8 cellular contexts compared by ENCODE assay signal in genomic region chr15:34039506-34040123, GRCh38. TPM values are rescaled to one million over a fixed set of nuclear protein-coding genes. Genes with fewer than 3 reads are reported as not detected.
A peak's percentile ranks its signal among the peaks of the same experiment; 100 is the strongest.
DNase-seq lines count a peak whose midpoint lies in the region; ATAC-seq and TF ChIP-seq lines count a peak whose summit lies in the region.

No MANE protein-coding gene starts in this region.

- H3K27me3 ChIP-seq in DOHH2 (ENCODE audit: control insufficient read depth, low read length) (no peaks in the 10 kb centered on the region), GM23248 (replicated peaks; ENCODE audit: insufficient read depth) (no peaks in the 10 kb centered on the region), Panc1 (ENCODE audit: control insufficient read depth, insufficient read depth, low read length) (no peaks in the 10 kb centered on the region), mammary epithelial cell (ENCODE audit: insufficient read depth, low read length) (no peaks in the 10 kb centered on the region), mucosa of stomach (ENCODE audit: control insufficient read depth, insufficient read depth, low read length) (no peaks in the 10 kb centered on the region), testis (no peaks in the 10 kb centered on the region)

- H2AFZ ChIP-seq in GM23248 = peak overlapping the region; percentile 67
- H2AFZ ChIP-seq in mammary epithelial cell (ENCODE audit: low read depth, low read length) = peak overlapping the region; percentile 98

- ATAC-seq in Panc1 = no peak
- no peak for ATAC-seq in HG02884 (IDR thresholded peaks at IDR 0.05; ENCODE audit: unreplicated experiment)

- H3F3A ChIP-seq in DOHH2 (ENCODE audit: control insufficient read depth, insufficient read depth) (peaks cover 5% of the 10 kb centered on the region; the same call in 1 of the 2 replicates), GM23248 (ENCODE audit: insufficient read depth) (peaks cover 5% of the 10 kb centered on the region)

- in situ Hi-C loops in GM23248 (cut with MboI) = no loop called here
- in situ Hi-C loops in Panc1 (cut with HindIII; ENCODE audit: low pct_unique_long_range_greater_than_20kb, low sequenced_read_pairs) = no loop called here
- in situ Hi-C loops in mammary epithelial cell (cut with MboI; ENCODE audit: low sequenced_read_pairs in 2 of 2) = loop anchor here in 1 of 2 donors (10.0 kb wide), 1 partner anchor 65 kb away; the partner anchor contains the start of genes EMC7 and PGBD4

- no peak overlapping the region for H3K27ac ChIP-seq in DOHH2 (ENCODE audit: low read depth, low read length)
- H3K27ac ChIP-seq in GM23248 = peak overlapping the region; percentile 81
- H3K27ac ChIP-seq in Panc1 (ENCODE audit: low read length) = peak overlapping the region; percentile 85
- peak overlapping the region; percentile 62 for H3K27ac ChIP-seq in mammary epithelial cell (ENCODE audit: insufficient read depth, low read depth, low read length)
- peak overlapping the region; percentile 10 to 98 for H3K27ac ChIP-seq in testis

- H3K4me3 ChIP-seq in DOHH2 (ENCODE audit: low read length) (peak overlapping the region; percentile 89), GM23248 (peak overlapping the region; percentile 99), Panc1 (ENCODE audit: low read depth in 2 of 2, low read length in 2 of 2) (peak overlapping the region; percentile 86 to 90), mammary epithelial cell (replicated peaks in 1 of 3; ENCODE audit: insufficient read depth in 1 of 3, low read depth in 2 of 3, low read length in 3 of 3) (peak overlapping the region; percentile 60 to 98 (median 97)), mucosa of stomach (ENCODE audit: low read length) (peak overlapping the region; percentile 44), testis (peak overlapping the region; percentile 81 to 83)

- BruUV-seq in Panc1 (replicated peaks; lab: Mats Ljungman, UMichigan) = TSS peak; percentile 90
- TSS peak; percentile 47 for BruUV-seq in mammary epithelial cell (replicated peaks; lab: Mats Ljungman, UMichigan)

- peaks cover 14% of the 10 kb centered on the region for H3K4me1 ChIP-seq in DOHH2 (ENCODE audit: control insufficient read depth, low read length)
- peaks cover 16% of the 10 kb centered on the region; the same call in 1 of the 2 replicates for H3K4me1 ChIP-seq in GM23248 (ENCODE audit: insufficient read depth)
- H3K4me1 ChIP-seq in Panc1 (ENCODE audit: control insufficient read depth, insufficient read depth, low read length) = peaks cover 15% of the 10 kb centered on the region
- peaks cover 6% of the 10 kb centered on the region for H3K4me1 ChIP-seq in mammary epithelial cell (ENCODE audit: insufficient read depth, low read length)
- H3K4me1 ChIP-seq in mucosa of stomach (ENCODE audit: control insufficient read depth, insufficient read depth, low read length) = no peaks in the 10 kb centered on the region
- H3K4me1 ChIP-seq in testis = peaks cover 4% of the 10 kb centered on the region

- no peaks in the 10 kb centered on the region for H3K36me3 ChIP-seq in DOHH2 (ENCODE audit: control insufficient read depth, low read length)
- no peaks in the 10 kb centered on the region for H3K36me3 ChIP-seq in GM23248 (ENCODE audit: low read depth)
- no peaks in the 10 kb centered on the region for H3K36me3 ChIP-seq in Panc1 (ENCODE audit: control insufficient read depth, insufficient read depth, low read length)
- H3K36me3 ChIP-seq in mammary epithelial cell (ENCODE audit: insufficient read depth, low read length) = no peaks in the 10 kb centered on the region
- H3K36me3 ChIP-seq in mucosa of stomach (ENCODE audit: control insufficient read depth, insufficient read depth, low read length) = no peaks in the 10 kb centered on the region
- no peaks in the 10 kb centered on the region for H3K36me3 ChIP-seq in testis (ENCODE audit: low read depth, missing control alignments)

- H3K9me3 ChIP-seq in DOHH2 (ENCODE audit: control insufficient read depth, insufficient read depth, low read length) = no peaks in the 10 kb centered on the region
- H3K9me3 ChIP-seq in GM23248 (ENCODE audit: low read depth) = no peaks in the 10 kb centered on the region
- no peaks in the 10 kb centered on the region for H3K9me3 ChIP-seq in Panc1 (ENCODE audit: control insufficient read depth, insufficient read depth, low read depth, low read length)
- H3K9me3 ChIP-seq in mammary epithelial cell (replicated peaks; ENCODE audit: insufficient read depth, low read length) = no peaks in the 10 kb centered on the region
- no peaks in the 10 kb centered on the region for H3K9me3 ChIP-seq in mucosa of stomach (ENCODE audit: control insufficient read depth, low read length)
- no peaks in the 10 kb centered on the region for H3K9me3 ChIP-seq in testis

- CTCF ChIA-PET in Panc1 (lab: Charles Lee) (interaction anchor here (0.5 kb wide), 1 partner anchor 389 kb away, joined by 10 read pairs; no protein-coding TSS in a partner anchor), mammary epithelial cell (lab: Charles Lee; ENCODE audit: low non-redundant PET) (no interaction called here)

- DNase-seq in GM23248 = peak; percentile 71
- no peak for DNase-seq in Panc1 (ENCODE audit: low read depth, low spot score)
- peak; percentile 28 for DNase-seq in mammary epithelial cell
- no peak for DNase-seq in testis
- DNase-seq in effector CD8-positive, alpha-beta T cell (lab: John Stamatoyannopoulos, UW) = no peak

- intact Hi-C loops in Panc1 (cut with micrococcal nuclease; ENCODE audit: unreplicated experiment) = no loop called here
- intact Hi-C loops in mammary epithelial cell (cut with micrococcal nuclease) = no loop called here
- intact Hi-C loops in testis (cut with DNase I; ENCODE audit: low total_unique reads) = no loop called here

- H3K79me2 ChIP-seq in DOHH2 (ENCODE audit: control insufficient read depth, low read length) (peaks cover 28% of the 10 kb centered on the region), GM23248 (ENCODE audit: insufficient read depth) (peaks cover 36% of the 10 kb centered on the region), mammary epithelial cell (ENCODE audit: insufficient read depth, low read length) (peaks cover 29% of the 10 kb centered on the region)

- TF ChIP-seq POLR2A in testis (IDR thresholded peaks at IDR 0.05) = no peak

- peak overlapping the region; percentile 92 for H3K9ac ChIP-seq in GM23248
- H3K9ac ChIP-seq in mammary epithelial cell (ENCODE audit: insufficient read depth, low read length) = peak overlapping the region; percentile 36
- peak overlapping the region; percentile 63 for H3K9ac ChIP-seq in mucosa of stomach (ENCODE audit: low read length)

- dilution Hi-C loops in mammary epithelial cell (cut with HindIII; ENCODE audit: low sequenced_read_pairs) = no loop called here

- TF ChIP-seq CTCF in DOHH2 (IDR thresholded peaks at IDR 0.05; ENCODE audit: low read depth, low read length, poor library complexity, severe bottlenecking) = no peak
- no peak for TF ChIP-seq CTCF in Panc1 (IDR thresholded peaks at IDR 0.05)
- no peak for TF ChIP-seq CTCF in mammary epithelial cell (conservative IDR thresholded peaks at IDR 0.05 in 1 of 2, IDR thresholded peaks at IDR 0.05 in 1 of 2; ENCODE audit: extremely low read depth in 1 of 2, insufficient read depth in 1 of 2, low read depth in 1 of 2, low read length in 2 of 2)
- no peak for TF ChIP-seq CTCF in testis (IDR thresholded peaks at IDR 0.05)

- POLR2A ChIA-PET in Panc1 (lab: Charles Lee) = interaction anchor here (0.6 kb wide), 2 partner anchors 39 to 106 kb away, joined by 4 to 8 read pairs; no protein-coding TSS in a partner anchor

- H3K4me2 ChIP-seq in DOHH2 (ENCODE audit: low read length) (peak overlapping the region; percentile 67), GM23248 (ENCODE audit: unreplicated experiment) (peak overlapping the region; percentile 85), mammary epithelial cell (ENCODE audit: insufficient read depth, low read depth, low read length) (peak overlapping the region; percentile 90)

- WGBS in GM23248 (ENCODE audit: low coverage in 1 of 2, low lambda C conversion rate in 2 of 2, missing lambda C conversion rate in 2 of 2), 2 experiments = 11 to 12% methylated on average over 7 of the region's 7 CpGs
- WGBS in mammary epithelial cell (ENCODE audit: low coverage, missing lambda C conversion rate) = 7% methylated on average over 7 of the region's 7 CpGs
- 5 to 8% methylated on average over 7 of the region's 7 CpGs for WGBS in testis, 2 donors

- no peaks in the 10 kb centered on the region for H3K9me2 ChIP-seq in DOHH2 (replicated peaks; ENCODE audit: control insufficient read depth, low read length)
- no peaks in the 10 kb centered on the region for H3K9me2 ChIP-seq in GM23248 (ENCODE audit: insufficient read depth)

- no peaks in the 10 kb centered on the region for H4K20me1 ChIP-seq in DOHH2 (ENCODE audit: control insufficient read depth, insufficient read depth, low read depth, low read length)
- no peaks in the 10 kb centered on the region for H4K20me1 ChIP-seq in GM23248 (ENCODE audit: insufficient read depth)
- H4K20me1 ChIP-seq in mammary epithelial cell (ENCODE audit: insufficient read depth, low read length) = no peaks in the 10 kb centered on the region

RNA-seq across cellular contexts. Expression of gene AVEN, which starts 0.6 kb away (rescaled TPM):
- total RNA-seq in GM23248 (2014; rRNA removed; shearing (Covaris generic)) = 27.0 and 34.3 TPM in 2 replicates
- polyA plus RNA-seq in GM23248 (2016; fragmentation: Nextera tagmentation; extraction: Ambion mirVana) (18.2 and 18.8 TPM in 2 replicates), mammary epithelial cell (9.0 TPM), testis (ENCODE audit: insufficient read depth, low read depth, low replicate concordance) (23.4 TPM)
- total RNA-seq in Panc1 (2021; ENCODE audit: unreplicated experiment) (18.4 TPM), mammary epithelial cell (10 to 100 TPM; 22.5 to 25.1 TPM), testis (10 to 100 TPM; 25.4 to 35.1 TPM)
- 16.2 TPM for polyA plus RNA-seq in Panc1 (2012; ENCODE audit: insufficient read length)
- 9.6 TPM for polyA minus RNA-seq in mammary epithelial cell

Comparison
In these comparisons a context has a peak if more than half of its experiments do, and no peak if none do; other contexts are left out.
1. H3K4me3 ChIP-seq: peak in every context shown above with its lines; median percentile 99 in GM23248; 97 in mammary epithelial cell; 89 in DOHH2; 88 in Panc1; 82 in testis; 44 in mucosa of stomach.
2. DNase-seq: peak in GM23248 (single experiment) and mammary epithelial cell (single experiment); none in Panc1 (single experiment), testis (single experiment) and effector CD8-positive, alpha-beta T cell (single experiment).
3. H3K9ac ChIP-seq: peak in every context shown above with its lines; median percentile 92 in GM23248; 63 in mucosa of stomach; 36 in mammary epithelial cell.
4. Peak in every context shown above with its lines, with median percentiles within 50 percentile points of each other: H3K4me2 ChIP-seq.